ENCODE assay signal across 8 cellular contexts in the genomic region with DNA sequence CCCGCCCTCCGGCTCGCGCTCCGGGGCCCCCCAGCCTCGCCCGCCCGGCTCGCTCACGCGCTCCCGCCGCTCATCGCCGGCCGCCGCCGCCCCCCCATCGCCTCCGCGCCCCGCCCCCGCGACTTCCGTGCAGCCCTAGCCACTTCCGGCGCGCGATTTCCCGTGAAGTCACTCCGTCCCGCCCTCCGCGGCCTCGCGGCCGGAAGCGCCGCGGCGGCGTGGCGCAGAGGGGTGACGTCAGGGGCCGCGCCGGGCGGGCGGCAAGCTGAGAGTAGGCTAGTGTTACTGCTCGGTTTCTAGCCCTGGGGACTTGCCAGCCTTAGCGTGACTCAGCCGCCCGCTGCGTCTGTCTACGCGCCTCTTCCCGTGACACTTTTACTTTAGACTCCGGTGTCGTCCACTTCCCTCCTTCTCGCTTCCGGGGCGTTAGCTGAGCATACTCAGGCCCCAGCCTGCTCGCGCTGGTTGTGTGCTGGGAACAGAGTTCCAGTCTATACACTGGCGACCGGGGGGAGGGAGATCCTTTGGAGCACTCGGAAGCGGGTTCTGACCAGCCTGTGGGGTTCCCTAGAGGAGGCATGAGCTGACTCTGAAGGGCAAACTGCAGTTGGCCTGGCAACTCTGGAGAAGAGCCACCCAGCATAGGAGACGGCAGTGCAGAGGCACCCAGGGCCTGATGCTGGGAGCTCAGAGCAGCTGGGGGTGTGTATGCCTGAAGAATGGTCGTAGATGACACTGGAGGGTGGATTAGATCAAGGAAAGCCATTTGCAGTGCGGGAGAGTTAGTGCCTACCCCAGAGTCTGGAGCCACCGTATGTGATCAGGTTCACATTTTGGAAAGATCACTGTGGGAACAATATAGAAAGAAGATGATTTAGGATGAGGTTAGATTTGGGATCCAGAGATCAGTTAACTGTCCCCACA. TPM values are rescaled to one million over a fixed set of nuclear protein-coding genes. Genes with fewer than 3 reads are reported as not detected.
DNase-seq lines count a peak whose midpoint lies in the region; ATAC-seq and TF ChIP-seq lines count a peak whose summit lies in the region.

Gene PURB (minus strand): TSS at position 137 of the 924 bp plus-strand sequence. CDS start 182 bp downstream, outside the sequence.

- H3K27ac Mint-ChIP-seq in CD14-positive monocyte: peak within 1 kb of the TSS; percentile 98 to 100 (median 100)
- H3K27ac Mint-ChIP-seq in dendritic cell treated with granulocyte-macrophage colony-stimulating factor and Interleukin-4, amounts not matched to agents 40 ng/mL and 50 ng/mL, for 4 days: peak within 1 kb of the TSS; percentile 99

- H3K27ac ChIP-seq in left lung: peak within 1 kb of the TSS; percentile 97 to 99

- peak; percentile 86 for ATAC-seq in GM19397 (IDR thresholded peaks at IDR 0.05; ENCODE audit: unreplicated experiment)
- peak; percentile 83 for ATAC-seq in HG03565 (IDR thresholded peaks at IDR 0.05; ENCODE audit: unreplicated experiment)
- peak; percentile 94 for ATAC-seq in left lung

- DNase-seq in CD14-positive monocyte (ENCODE audit: low spot score): peak; percentile 99
- DNase-seq in NCI-H748 treated with DMSO at 0.1 percent for 48 hours (lab: John Stamatoyannopoulos, UW): peak; percentile 75
- DNase-seq in activated CD4-positive, alpha-beta T cell treated with anti-CD3 and anti-CD28 coated beads, Interleukin-2, amount 50 U/mL, for 24 hours (ENCODE audit: low read depth in 1 of 2, low spot score in 1 of 2): peak; percentile 92 to 94
- peak; percentile 95 to 98 for DNase-seq in left lung
- DNase-seq in stimulated activated CD4-positive, alpha-beta T cell treated with anti-CD3 and anti-CD28 coated beads, Interleukin-2, amount 100 ng/mL, for 4 hours (ENCODE audit: low read depth): peak; percentile 95

- peaks cover 0 to 7% (median 0%) of the 10 kb centered on the region in 3 donors for H3K27me3 Mint-ChIP-seq in CD14-positive monocyte (ENCODE audit: low read depth in 3 of 3)
- H3K27me3 Mint-ChIP-seq in dendritic cell treated with granulocyte-macrophage colony-stimulating factor and Interleukin-4, amounts not matched to agents 40 ng/mL and 50 ng/mL, for 4 days: no peaks in the 10 kb centered on the region

- H3K36me3 Mint-ChIP-seq in CD14-positive monocyte: peaks cover 10 to 12% of the 10 kb centered on the region in 2 donors
- H3K36me3 Mint-ChIP-seq in dendritic cell treated with granulocyte-macrophage colony-stimulating factor and Interleukin-4, amounts not matched to agents 40 ng/mL and 50 ng/mL, for 4 days (ENCODE audit: low read depth): peaks cover 34% of the 10 kb centered on the region

- H3K9me3 Mint-ChIP-seq in CD14-positive monocyte: peaks cover 0 to 3% (median 0%) of the 10 kb centered on the region in 7 donors
- H3K9me3 Mint-ChIP-seq in dendritic cell treated with granulocyte-macrophage colony-stimulating factor and Interleukin-4, amounts not matched to agents 40 ng/mL and 50 ng/mL, for 4 days: no peaks in the 10 kb centered on the region

- intact Hi-C loops in CD14-positive monocyte (cut with micrococcal nuclease) (loop anchor here (5.0 to 10.0 kb wide), 4 partner anchors 38 to 301 kb away; partner anchors contain the start of genes H2AZ2 (in 1 of the 2), TBRG4 (in 1 of the 2) and TMED4 (in 1 of the 2)), left lung (cut with DNase I) (no loop called here)
- intact Hi-C loops in dendritic cell treated with granulocyte-macrophage colony-stimulating factor and Interleukin-4, amounts not matched to agents 40 ng/mL and 50 ng/mL, for 4 days (cut with micrococcal nuclease): loop anchor here (1.0 to 10.0 kb wide), 4 partner anchors 37 to 99 kb away; partner anchors contain the start of genes H2AZ2 and PPIA

- no peaks in the 10 kb centered on the region for H3K27me3 ChIP-seq in left lung

- peaks cover 62% of the 10 kb centered on the region for H3K4me1 Mint-ChIP-seq in CD14-positive monocyte
- H3K4me1 Mint-ChIP-seq in dendritic cell treated with granulocyte-macrophage colony-stimulating factor and Interleukin-4, amounts not matched to agents 40 ng/mL and 50 ng/mL, for 4 days (ENCODE audit: low read depth): peaks cover 49% of the 10 kb centered on the region

- TF ChIP-seq CTCF in CD14-positive monocyte (IDR thresholded peaks at IDR 0.05): no peak
- no peak for TF ChIP-seq CTCF in left lung (IDR thresholded peaks at IDR 0.05)

- H3K9me3 ChIP-seq in left lung: no peaks in the 10 kb centered on the region

- peak within 1 kb of the TSS; percentile 94 to 99 for H3K4me3 Mint-ChIP-seq in CD14-positive monocyte
- H3K4me3 Mint-ChIP-seq in dendritic cell treated with granulocyte-macrophage colony-stimulating factor and Interleukin-4, amounts not matched to agents 40 ng/mL and 50 ng/mL, for 4 days: peak within 1 kb of the TSS; percentile 88

- H3K36me3 ChIP-seq in left lung: no peaks in the 10 kb centered on the region

- H3K4me3 ChIP-seq in left lung: peak within 1 kb of the TSS; percentile 90 to 96

- peaks cover 28 to 46% of the 10 kb centered on the region in 2 donors for H3K4me1 ChIP-seq in left lung

RNA-seq across cellular contexts. Expression of gene PURB, which starts in this region (rescaled TPM):
- polyA plus RNA-seq in CD14-positive monocyte: 1 to 10 TPM; 3.0 TPM
- total RNA-seq in left lung: 10 to 100 TPM; 23.5 to 26.3 TPM

Comparison
In these comparisons a context has a peak if more than half of its experiments do, and no peak if none do; other contexts are left out.
1. Peak in every context shown above with its lines: DNase-seq, ATAC-seq, H3K4me3 ChIP-seq and H3K27ac ChIP-seq.
2. intact Hi-C loops: an anchor here in CD14-positive monocyte (5.0 to 10.0 kb wide) and dendritic cell treated with granulocyte-macrophage colony-stimulating factor and Interleukin-4, amounts not matched to agents 40 ng/mL and 50 ng/mL, for 4 days (1.0 to 10.0 kb wide); none called in left lung.